ENCODE assay signal across 1 cellular context in the genomic region with DNA sequence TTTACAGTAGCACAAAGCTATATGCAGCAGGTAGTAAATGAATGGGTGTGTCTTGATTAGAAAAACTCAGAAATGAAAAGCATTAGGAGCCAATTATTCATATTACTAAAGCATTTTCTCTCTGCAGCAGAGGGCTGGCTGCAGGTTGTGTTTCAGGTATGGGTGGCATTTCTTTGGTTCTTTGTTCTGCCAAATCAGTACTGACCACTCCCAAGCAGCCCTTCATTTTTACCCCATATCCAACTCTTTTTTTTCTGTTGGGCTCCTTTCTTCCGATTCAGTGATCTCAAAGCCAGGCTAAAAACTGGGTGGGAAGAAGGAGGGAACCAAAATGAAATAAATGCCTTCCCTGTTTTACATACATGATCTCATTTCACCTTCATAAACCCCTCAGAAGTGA.
TF ChIP-seq lines count a peak whose summit lies in the region.

No MANE protein-coding gene starts in this region.

TF ChIP-seq in HEK293, 187 proteins besides CTCF, POLR2A, EP300 and RAD21:
- TF ChIP-seq, protein P1, sequence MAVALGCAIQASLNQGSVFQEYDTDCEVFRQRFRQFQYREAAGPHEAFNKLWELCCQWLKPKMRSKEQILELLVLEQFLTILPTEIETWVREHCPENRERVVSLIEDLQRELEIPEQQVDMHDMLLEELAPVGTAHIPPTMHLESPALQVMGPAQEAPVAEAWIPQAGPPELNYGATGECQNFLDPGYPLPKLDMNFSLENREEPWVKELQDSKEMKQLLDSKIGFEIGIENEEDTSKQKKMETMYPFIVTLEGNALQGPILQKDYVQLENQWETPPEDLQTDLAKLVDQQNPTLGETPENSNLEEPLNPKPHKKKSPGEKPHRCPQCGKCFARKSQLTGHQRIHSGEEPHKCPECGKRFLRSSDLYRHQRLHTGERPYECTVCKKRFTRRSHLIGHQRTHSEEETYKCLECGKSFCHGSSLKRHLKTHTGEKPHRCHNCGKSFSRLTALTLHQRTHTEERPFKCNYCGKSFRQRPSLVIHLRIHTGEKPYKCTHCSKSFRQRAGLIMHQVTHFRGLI (tag by site-specific recombination; IDR thresholded peaks at IDR 0.05), result 0 out of 2 replicates have a peak, but pooled peaks have one; percentile 56
- TF ChIP-seq ZNF133 (tag by site-specific recombination; IDR thresholded peaks at IDR 0.05), result peak; percentile 59; the same call in 1 of the 2 replicates
- TF ChIP-seq ZNF76 (tag by site-specific recombination; IDR thresholded peaks at IDR 0.05; ENCODE audit: borderline replicate concordance, low read depth), result no peak
- no peak for TF ChIP-seq KLF9 (tag by site-specific recombination; IDR thresholded peaks at IDR 0.05; ENCODE audit: low read depth)
